In genomic region chr5:158812381-158812780, GRCh38 we compare ENCODE assay signal across 8 cellular contexts.
DNase-seq lines count a peak whose midpoint lies in the region; ATAC-seq and TF ChIP-seq lines count a peak whose summit lies in the region.

No MANE protein-coding gene starts in this region.

- H3K27ac ChIP-seq in neuronal stem cell (replicated peaks; ENCODE audit: low read length) (no peak overlapping the region), mammary epithelial cell (ENCODE audit: insufficient read depth, low read depth, low read length) (no peak overlapping the region)

- no TSS peak for BruUV-seq in mammary epithelial cell (replicated peaks; lab: Mats Ljungman, UMichigan)

- no peak overlapping the region for H3K4ac ChIP-seq in neuronal stem cell (ENCODE audit: low read length)

- no peak overlapping the region for H2BK120ac ChIP-seq in neuronal stem cell (ENCODE audit: low read depth, low read length)

- H2AFZ ChIP-seq in neuronal stem cell (ENCODE audit: low read length), result peak overlapping the region; percentile 54
- H2AFZ ChIP-seq in mammary epithelial cell (ENCODE audit: low read depth, low read length), result no peak overlapping the region

- no peak overlapping the region for H2AK5ac ChIP-seq in neuronal stem cell (ENCODE audit: low read depth, low read length)

- H2BK15ac ChIP-seq in neuronal stem cell (ENCODE audit: low read length), result no peak overlapping the region

- in situ Hi-C loops in mammary epithelial cell (cut with MboI; ENCODE audit: low sequenced_read_pairs in 2 of 2), result no loop called here

- H3K79me2 ChIP-seq in mammary epithelial cell (ENCODE audit: insufficient read depth, low read length), result no peaks in the 10 kb centered on the region

- no peak overlapping the region for H3K14ac ChIP-seq in neuronal stem cell (ENCODE audit: low read length)

- peak overlapping the region; percentile 25 for H3K18ac ChIP-seq in neuronal stem cell (ENCODE audit: low read length)

- DNase-seq in activated CD8-positive, alpha-beta memory T cell treated with anti-CD3 and anti-CD28 coated beads, Interleukin-2, amount 50 U/mL, for 48 hours, result peak; percentile 62
- DNase-seq in neuronal stem cell (ENCODE audit: low spot score), result no peak
- no peak for DNase-seq in NCI-H345 (lab: John Stamatoyannopoulos, UW)
- no peak for DNase-seq in mammary epithelial cell
- no peak for DNase-seq in DMS153 (lab: John Stamatoyannopoulos, UW)

- CTCF ChIA-PET in mammary epithelial cell (lab: Charles Lee; ENCODE audit: low non-redundant PET), result no interaction called here

- H3K9me3 ChIP-seq in neuronal stem cell (replicated peaks in 1 of 2; ENCODE audit: control insufficient read depth in 2 of 2, insufficient read depth in 1 of 2, low read depth in 1 of 2, low read length in 2 of 2) (peaks cover 0 to 5% of the 10 kb centered on the region in 2 donors), mammary epithelial cell (replicated peaks; ENCODE audit: insufficient read depth, low read length) (no peaks in the 10 kb centered on the region)

- WGBS in neuronal stem cell (ENCODE audit: extremely low coverage in 2 of 2, insufficient read length in 2 of 2, insufficient replicate concordance in 1 of 2), 2 donors, result no CpG with 5 or more reads among the region's 6 CpGs
- WGBS in mammary epithelial cell (ENCODE audit: low coverage, missing lambda C conversion rate), result 54% methylated on average over 6 of the region's 6 CpGs

- no peak overlapping the region for H3K9ac ChIP-seq in neuronal stem cell (ENCODE audit: low read depth, low read length, poor library complexity)
- H3K9ac ChIP-seq in mammary epithelial cell (ENCODE audit: insufficient read depth, low read length), result no peak overlapping the region

- no peak overlapping the region for H3K4me2 ChIP-seq in neuronal stem cell (ENCODE audit: insufficient read depth, low read length, poor library complexity, severe bottlenecking)
- H3K4me2 ChIP-seq in mammary epithelial cell (ENCODE audit: insufficient read depth, low read depth, low read length), result no peak overlapping the region

- H3K27me3 ChIP-seq in neuronal stem cell (ENCODE audit: control insufficient read depth in 3 of 3, insufficient read depth in 3 of 3, low read depth in 1 of 3, low read length in 3 of 3) (no peaks in the 10 kb centered on the region), mammary epithelial cell (ENCODE audit: insufficient read depth, low read length) (no peaks in the 10 kb centered on the region)

- no peak for TF ChIP-seq CTCF in mammary epithelial cell (conservative IDR thresholded peaks at IDR 0.05 in 1 of 2, IDR thresholded peaks at IDR 0.05 in 1 of 2; ENCODE audit: extremely low read depth in 1 of 2, insufficient read depth in 1 of 2, low read depth in 1 of 2, low read length in 2 of 2)

- no peaks in the 10 kb centered on the region for H4K20me1 ChIP-seq in mammary epithelial cell (ENCODE audit: insufficient read depth, low read length)

- H3K4me3 ChIP-seq in neuronal stem cell (ENCODE audit: low read length in 2 of 2) (no peak overlapping the region), mammary epithelial cell (replicated peaks in 1 of 3; ENCODE audit: insufficient read depth in 1 of 3, low read depth in 2 of 3, low read length in 3 of 3) (no peak overlapping the region)

- intact Hi-C loops in mammary epithelial cell (cut with micrococcal nuclease), result no loop called here

- H3K79me1 ChIP-seq in neuronal stem cell (ENCODE audit: low read depth, low read length), result no peaks in the 10 kb centered on the region

- no peak overlapping the region for H4K8ac ChIP-seq in neuronal stem cell (ENCODE audit: low read depth, low read length)

- no peaks in the 10 kb centered on the region for H3K36me3 ChIP-seq in neuronal stem cell (replicated peaks in 1 of 2; ENCODE audit: control insufficient read depth in 2 of 2, insufficient read depth in 2 of 2, low read length in 2 of 2)
- no peaks in the 10 kb centered on the region for H3K36me3 ChIP-seq in mammary epithelial cell (ENCODE audit: insufficient read depth, low read length)

- dilution Hi-C loops in mammary epithelial cell (cut with HindIII; ENCODE audit: low sequenced_read_pairs), result no loop called here

- no peak overlapping the region for H4K91ac ChIP-seq in neuronal stem cell (ENCODE audit: low read depth, low read length, poor library complexity)

- no peak overlapping the region for H2BK5ac ChIP-seq in neuronal stem cell (ENCODE audit: low read length)

- H3K23ac ChIP-seq in neuronal stem cell (ENCODE audit: low read depth, low read length, poor library complexity), result no peak overlapping the region

- H3K4me1 ChIP-seq in neuronal stem cell (ENCODE audit: control insufficient read depth in 2 of 2, insufficient read depth in 1 of 2, low read depth in 1 of 2, low read length in 2 of 2), result peaks cover 1 to 12% of the 10 kb centered on the region in 2 donors
- no peaks in the 10 kb centered on the region for H3K4me1 ChIP-seq in mammary epithelial cell (ENCODE audit: insufficient read depth, low read length)

- ATAC-seq in GM19455 (IDR thresholded peaks at IDR 0.05; ENCODE audit: unreplicated experiment) (peak; percentile 78), HG03354 (IDR thresholded peaks at IDR 0.05; ENCODE audit: poor library complexity, severe bottlenecking, unreplicated experiment) (peak; percentile 91), GM19463 (IDR thresholded peaks at IDR 0.05; ENCODE audit: unreplicated experiment) (no peak)

- H2BK12ac ChIP-seq in neuronal stem cell (ENCODE audit: low read length), result no peak overlapping the region
